ENCODE assay signal across 11 cellular contexts in the genomic region with DNA sequence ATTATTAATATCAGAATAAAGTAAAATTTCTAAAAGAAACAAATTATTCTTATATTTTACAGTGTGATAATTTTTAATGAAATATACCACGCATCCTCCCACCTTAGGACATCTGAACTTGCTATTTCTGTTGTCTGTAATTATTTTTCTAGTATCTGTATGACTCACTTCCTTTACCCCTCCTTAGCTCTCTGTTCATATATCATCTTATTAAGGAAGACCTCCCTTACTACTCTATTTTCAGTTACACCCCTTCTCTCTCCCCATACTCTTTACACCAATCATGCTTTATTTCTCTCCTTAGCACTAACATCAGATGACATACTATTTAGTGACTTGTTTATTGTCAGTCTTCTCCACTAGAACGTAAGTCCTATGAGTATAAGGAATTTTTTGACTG. TPM values are rescaled to one million over a fixed set of nuclear protein-coding genes. Genes with fewer than 3 reads are reported as not detected.
A peak's percentile ranks its signal among the peaks of the same experiment; 100 is the strongest.
DNase-seq lines count a peak whose midpoint lies in the region; ATAC-seq and TF ChIP-seq lines count a peak whose summit lies in the region.
"Had no signal": no experiment of that assay in that cellular context is flagged by ENCODE, and none has a peak within 500 bp of the region (broad histone marks: within the 10 kb centered on the region; RNA-seq: fewer than 3 reads in every experiment).

No MANE protein-coding gene starts in this region.

- in situ Hi-C loops in GM23248 (cut with MboI) = no loop called here

- no peak overlapping the region for H2AFZ ChIP-seq in GM23248

- H3K9me3 ChIP-seq in left lung = no peaks in the 10 kb centered on the region
- H3K9me3 ChIP-seq in GM23248 (ENCODE audit: low read depth) = no peaks in the 10 kb centered on the region

- H3K27me3 ChIP-seq in foreskin keratinocyte = no peaks in the 10 kb centered on the region
- no peaks in the 10 kb centered on the region for H3K27me3 ChIP-seq in left lung
- H3K27me3 ChIP-seq in GM23248 (replicated peaks; ENCODE audit: insufficient read depth) = no peaks in the 10 kb centered on the region

- peaks cover 0 to 27% of the 10 kb centered on the region in 2 donors for H3K36me3 ChIP-seq in left lung
- H3K36me3 ChIP-seq in GM23248 (ENCODE audit: low read depth) = peaks cover 16% of the 10 kb centered on the region

- ATAC-seq in GM18858 (IDR thresholded peaks at IDR 0.05; ENCODE audit: unreplicated experiment) = peak; percentile 88
- ATAC-seq in GM21723 (IDR thresholded peaks at IDR 0.05; ENCODE audit: unreplicated experiment) = peak; percentile 84
- peak; percentile 91 for ATAC-seq in HG03432 (IDR thresholded peaks at IDR 0.05; ENCODE audit: unreplicated experiment)
- ATAC-seq in foreskin keratinocyte = peak; percentile 68
- no peak for ATAC-seq in left lung
- no peak for ATAC-seq in GM19328 (IDR thresholded peaks at IDR 0.05; ENCODE audit: unreplicated experiment)
- no peak for ATAC-seq in activated T-helper 17 cell treated with anti-CD3 and anti-CD28 coated beads, Interleukin-2, amount 50 U/mL, for 72 hours (replicated peaks)
- ATAC-seq: activated naive CD8-positive, alpha-beta T cell treated with anti-CD3 and anti-CD28 coated beads, Interleukin-2, amount 50 U/mL, for 24 hours had no signal

- H3K4me1 ChIP-seq in foreskin keratinocyte (peaks cover 6% of the 10 kb centered on the region), left lung (no peaks in the 10 kb centered on the region), GM23248 (ENCODE audit: insufficient read depth) (peaks cover 13% of the 10 kb centered on the region)

- DNase-seq in foreskin keratinocyte (peak in 1 of 2 donors; percentile 22), left lung (no peak), GM23248 (no peak)
- DNase-seq: activated naive CD8-positive, alpha-beta T cell treated with anti-CD3 and anti-CD28 coated beads, Interleukin-2, amount 50 U/mL, for 24 hours; head of caudate nucleus; MM.1S had no signal

- no peaks in the 10 kb centered on the region for H3K9me3 Mint-ChIP-seq in activated T-helper 17 cell treated with anti-CD3 and anti-CD28 coated beads, Interleukin-2, amount 50 U/mL, for 72 hours
- H3K9me3 Mint-ChIP-seq: activated naive CD8-positive, alpha-beta T cell treated with anti-CD3 and anti-CD28 coated beads, Interleukin-2, amount 50 U/mL, for 24 hours had no signal

- intact Hi-C loops in left lung (cut with DNase I) = no loop called here

- peaks cover 58% of the 10 kb centered on the region for H3K36me3 Mint-ChIP-seq in activated T-helper 17 cell treated with anti-CD3 and anti-CD28 coated beads, Interleukin-2, amount 50 U/mL, for 72 hours (ENCODE audit: low read depth)

- peak overlapping the region; percentile 23 for H3K27ac ChIP-seq in foreskin keratinocyte
- no peak overlapping the region for H3K27ac ChIP-seq in left lung
- H3K27ac ChIP-seq in GM23248 = no peak overlapping the region

- H3K4me3 Mint-ChIP-seq in activated T-helper 17 cell treated with anti-CD3 and anti-CD28 coated beads, Interleukin-2, amount 50 U/mL, for 72 hours = no peak overlapping the region
- H3K4me3 Mint-ChIP-seq: activated naive CD8-positive, alpha-beta T cell treated with anti-CD3 and anti-CD28 coated beads, Interleukin-2, amount 50 U/mL, for 24 hours had no signal

- H3K4me1 Mint-ChIP-seq in activated T-helper 17 cell treated with anti-CD3 and anti-CD28 coated beads, Interleukin-2, amount 50 U/mL, for 72 hours = peaks cover 5% of the 10 kb centered on the region

- no peak overlapping the region for H3K27ac Mint-ChIP-seq in activated T-helper 17 cell treated with anti-CD3 and anti-CD28 coated beads, Interleukin-2, amount 50 U/mL, for 72 hours
- H3K27ac Mint-ChIP-seq: activated naive CD8-positive, alpha-beta T cell treated with anti-CD3 and anti-CD28 coated beads, Interleukin-2, amount 50 U/mL, for 24 hours had no signal

- no peak overlapping the region for H3K4me2 ChIP-seq in GM23248 (ENCODE audit: unreplicated experiment)

- no peaks in the 10 kb centered on the region for H3K79me2 ChIP-seq in GM23248 (ENCODE audit: insufficient read depth)

- H3K9ac ChIP-seq in GM23248 = no peak overlapping the region

- no peaks in the 10 kb centered on the region for H4K20me1 ChIP-seq in GM23248 (ENCODE audit: insufficient read depth)

- H3F3A ChIP-seq in GM23248 (ENCODE audit: insufficient read depth) = peaks cover 12% of the 10 kb centered on the region; the same call in 1 of the 2 replicates

- no peak for TF ChIP-seq CTCF in foreskin keratinocyte (conservative IDR thresholded peaks at IDR 0.05)
- TF ChIP-seq CTCF in left lung (IDR thresholded peaks at IDR 0.05) = no peak

- H3K4me3 ChIP-seq in left lung (no peak overlapping the region), GM23248 (no peak overlapping the region)

- no peaks in the 10 kb centered on the region for H3K27me3 Mint-ChIP-seq in activated T-helper 17 cell treated with anti-CD3 and anti-CD28 coated beads, Interleukin-2, amount 50 U/mL, for 72 hours
- H3K27me3 Mint-ChIP-seq: activated naive CD8-positive, alpha-beta T cell treated with anti-CD3 and anti-CD28 coated beads, Interleukin-2, amount 50 U/mL, for 24 hours had no signal

- WGBS in GM23248 (ENCODE audit: low coverage in 1 of 2, low lambda C conversion rate in 2 of 2, missing lambda C conversion rate in 2 of 2), 2 experiments = 93 to 98% methylated on average over 2 of the region's 2 CpGs

- H3K9me2 ChIP-seq in GM23248 (ENCODE audit: insufficient read depth) = no peaks in the 10 kb centered on the region

RNA-seq across cellular contexts. Expression of gene C12orf50, which starts 34.2 kb away (rescaled TPM):
- total RNA-seq in foreskin keratinocyte (not detected in 2 replicates), left lung (under 1 TPM in 1 of 2 donors, not detected in 1; 0.12 TPM)
- polyA plus RNA-seq in foreskin keratinocyte (not detected in 2 replicates), GM23248 (2016; fragmentation: Nextera tagmentation; extraction: Ambion mirVana) (not detected in 2 replicates)
- under 1 TPM in 1 of 2 donors, not detected in 1; 0.29 TPM for total RNA-seq in activated T-helper 17 cell treated with anti-CD3 and anti-CD28 coated beads, Interleukin-2, amount 50 U/mL, for 72 hours
- not detected in 2 replicates for total RNA-seq in GM23248 (2014; rRNA removed; shearing (Covaris generic))

Comparison
In these comparisons a context has a peak if more than half of its experiments do, and no peak if none do; other contexts are left out.
1. ATAC-seq: peak in GM18858 (single experiment), GM21723 (single experiment), HG03432 (single experiment) and foreskin keratinocyte (single experiment); none in left lung (single experiment), GM19328 (single experiment) and activated T-helper 17 cell treated with anti-CD3 and anti-CD28 coated beads, Interleukin-2, amount 50 U/mL, for 72 hours (single experiment).